Comparison of ENCODE assay signal across 28 cellular contexts in genomic region chr9:87643778-87644570, GRCh38.
DNase-seq lines count a peak whose midpoint lies in the region; ATAC-seq and TF ChIP-seq lines count a peak whose summit lies in the region.
"Had no signal": no experiment of that assay in that cellular context is flagged by ENCODE, and none has a peak within 500 bp of the region (broad histone marks: within the 10 kb centered on the region; RNA-seq: fewer than 3 reads in every experiment).

No MANE protein-coding gene starts in this region.

- TF ChIP-seq CTCF in gastroesophageal sphincter (IDR thresholded peaks at IDR 0.05) (no peak), mesothelial cell of epicardium (IDR thresholded peaks at IDR 0.05; ENCODE audit: unreplicated experiment) (no peak), thyroid gland (IDR thresholded peaks at IDR 0.05) (no peak)

- H3K4me1 ChIP-seq in gastroesophageal sphincter (peaks cover 18 to 69% (median 21%) of the 10 kb centered on the region in 3 donors), thyroid gland (peaks cover 35 to 48% of the 10 kb centered on the region in 2 donors)

- no peaks in the 10 kb centered on the region for H3K9me3 Mint-ChIP-seq in mesothelial cell of epicardium
- H3K9me3 Mint-ChIP-seq: activated CD4-positive, alpha-beta T cell treated with anti-CD3 and anti-CD28 coated beads, Interleukin-2, amount 10 ng/mL, durations not matched to agents 24 days and 14 days; CD8-positive, alpha-beta T cell; naive thymus-derived CD4-positive, alpha-beta T cell; stimulated activated naive B cell treated with anti-CD40 and anti-IgM and Interleukin-4, amounts not matched to agents 10 μg/mL and 1 μg/mL and 100 μg/mL, for 72 hours had no signal

- peak overlapping the region; percentile 81 for H3K27ac Mint-ChIP-seq in mesothelial cell of epicardium
- H3K27ac Mint-ChIP-seq: activated CD4-positive, alpha-beta T cell treated with anti-CD3 and anti-CD28 coated beads, Interleukin-2, amount 10 ng/mL, durations not matched to agents 24 days and 14 days; CD8-positive, alpha-beta T cell; naive thymus-derived CD4-positive, alpha-beta T cell; stimulated activated naive B cell treated with anti-CD40 and anti-IgM and Interleukin-4, amounts not matched to agents 10 μg/mL and 1 μg/mL and 100 μg/mL, for 72 hours had no signal

- H3K4me1 Mint-ChIP-seq in mesothelial cell of epicardium: peaks cover 89% of the 10 kb centered on the region
- H3K4me1 Mint-ChIP-seq: activated CD4-positive, alpha-beta T cell treated with anti-CD3 and anti-CD28 coated beads, Interleukin-2, amount 10 ng/mL, durations not matched to agents 24 days and 14 days; stimulated activated naive B cell treated with anti-CD40 and anti-IgM and Interleukin-4, amounts not matched to agents 10 μg/mL and 1 μg/mL and 100 μg/mL, for 72 hours had no signal

- no peaks in the 10 kb centered on the region for H3K27me3 Mint-ChIP-seq in mesothelial cell of epicardium (ENCODE audit: low read depth)
- H3K27me3 Mint-ChIP-seq: stimulated activated naive B cell treated with anti-CD40 and anti-IgM and Interleukin-4, amounts not matched to agents 10 μg/mL and 1 μg/mL and 100 μg/mL, for 72 hours had no signal

- peaks cover 37% of the 10 kb centered on the region for H3K36me3 Mint-ChIP-seq in mesothelial cell of epicardium
- H3K36me3 Mint-ChIP-seq: CD8-positive, alpha-beta T cell; stimulated activated naive B cell treated with anti-CD40 and anti-IgM and Interleukin-4, amounts not matched to agents 10 μg/mL and 1 μg/mL and 100 μg/mL, for 72 hours had no signal

- WGBS in gastroesophageal sphincter (ENCODE audit: low coverage in 1 of 2), 2 donors: 71 to 92% methylated on average over 4 to 7 of the region's 9 CpGs
- WGBS in thyroid gland, 2 donors: 43 to 56% methylated on average over 9 of the region's 9 CpGs

- H3K4me3 Mint-ChIP-seq in mesothelial cell of epicardium: no peak overlapping the region
- H3K4me3 Mint-ChIP-seq: activated CD4-positive, alpha-beta T cell treated with anti-CD3 and anti-CD28 coated beads, Interleukin-2, amount 10 ng/mL, durations not matched to agents 24 days and 14 days; CD8-positive, alpha-beta T cell; naive thymus-derived CD4-positive, alpha-beta T cell; stimulated activated naive B cell treated with anti-CD40 and anti-IgM and Interleukin-4, amounts not matched to agents 10 μg/mL and 1 μg/mL and 100 μg/mL, for 72 hours had no signal

- no peak for TF ChIP-seq EP300 in gastroesophageal sphincter (IDR thresholded peaks at IDR 0.05)

- H3K4me3 ChIP-seq in gastroesophageal sphincter (no peak overlapping the region), thyroid gland (replicated peaks in 1 of 3) (no peak overlapping the region)
- H3K4me3 ChIP-seq: tibial artery had no signal

- H3K9me3 ChIP-seq in gastroesophageal sphincter: no peaks in the 10 kb centered on the region
- H3K9me3 ChIP-seq in thyroid gland: no peaks in the 10 kb centered on the region
- H3K9me3 ChIP-seq: tibial artery had no signal

- no peaks in the 10 kb centered on the region for H3K27me3 ChIP-seq in gastroesophageal sphincter
- no peaks in the 10 kb centered on the region for H3K27me3 ChIP-seq in thyroid gland
- H3K27me3 ChIP-seq: tibial artery had no signal

- no peak for TF ChIP-seq POLR2A in gastroesophageal sphincter (IDR thresholded peaks at IDR 0.05)
- TF ChIP-seq POLR2A in thyroid gland (IDR thresholded peaks at IDR 0.05): no peak

- ATAC-seq in gastroesophageal sphincter (no peak), HG03460 (IDR thresholded peaks at IDR 0.05; ENCODE audit: unreplicated experiment) (no peak)
- ATAC-seq: CD8-positive, alpha-beta T cell; naive thymus-derived CD4-positive, alpha-beta T cell; stimulated activated naive B cell treated with anti-CD40 and anti-IgM and Interleukin-4, amounts not matched to agents 10 μg/mL and 1 μg/mL and 100 μg/mL, for 72 hours had no signal

- in situ Hi-C loops in SK-MEL-5 (cut with HindIII; ENCODE audit: low pct_unique_long_range_greater_than_20kb, low sequenced_read_pairs): no loop called here

- DNase-seq in SK-MEL-5 (ENCODE audit: low read depth, low spot score) (peak; percentile 68), mesothelial cell of epicardium (ENCODE audit: low spot score in 2 of 2, unreplicated experiment in 2 of 2) (no peak), thyroid gland (peak; percentile 54 to 63), NOMO-1 treated with dmso at 0.1 percent for 144 hours (lab: John Stamatoyannopoulos, UW; ENCODE audit: unreplicated experiment) (no peak)
- DNase-seq in stimulated activated CD4-positive, alpha-beta T cell treated with anti-CD3 and anti-CD28 coated beads, Interleukin-4, amount 100 ng/mL, for 1 hour: no peak
- DNase-seq: activated CD4-positive, alpha-beta T cell treated with anti-CD3 and anti-CD28 coated beads, Interleukin-2, amount 10 ng/mL, durations not matched to agents 24 days and 14 days; activated naive CD4-positive, alpha-beta T cell treated with anti-CD3 and anti-CD28 coated beads, Interleukin-2, amount 50 U/mL, for 16 hours; AML-193; aorta; CD8-positive, alpha-beta T cell; DMS53; foreskin fibroblast; GF-D8; HCEC 1CT; hippocampal formation; kidney; mammary epithelial cell; naive thymus-derived CD4-positive, alpha-beta T cell; NCI-H1105 treated with DMSO at 0.1 percent for 48 hours; NCI-H2081 treated with DMSO at 0.1 percent for 48 hours; NCI-H446 treated with DMSO at 0.1 percent for 48 hours; posterior cingulate gyrus; stimulated activated CD4-positive, alpha-beta T cell treated with anti-CD3 and anti-CD28 coated beads, Interleukin-2, amount 100 ng/mL, for 24 hours; stimulated activated naive B cell treated with anti-CD40 and anti-IgM and Interleukin-4, amounts not matched to agents 10 μg/mL and 1 μg/mL and 100 μg/mL, for 72 hours; T-helper 1 cell; tibial artery had no signal

- intact Hi-C loops in thyroid gland (cut with DNase I): no loop called here

- peak overlapping the region in 3 of 4 donors; percentile 14 to 68 (median 27) for H3K27ac ChIP-seq in gastroesophageal sphincter
- peak overlapping the region; percentile 64 to 80 (median 69) for H3K27ac ChIP-seq in thyroid gland
- H3K27ac ChIP-seq: tibial artery had no signal

- peaks cover 0 to 44% of the 10 kb centered on the region in 2 donors for H3K36me3 ChIP-seq in gastroesophageal sphincter
- peaks cover 0 to 6% of the 10 kb centered on the region in 2 donors for H3K36me3 ChIP-seq in thyroid gland
- H3K36me3 ChIP-seq: tibial artery had no signal

Comparison
In these comparisons a context has a peak if more than half of its experiments do, and no peak if none do; other contexts are left out.
1. DNase-seq: peak in SK-MEL-5 (single experiment) and thyroid gland (2 of 2); none in mesothelial cell of epicardium (0 of 2), stimulated activated CD4-positive, alpha-beta T cell treated with anti-CD3 and anti-CD28 coated beads, Interleukin-4, amount 100 ng/mL, for 1 hour (single experiment) and NOMO-1 treated with dmso at 0.1 percent for 144 hours (single experiment).